Comparison of ENCODE assay signal across 8 cellular contexts in the genomic region with DNA sequence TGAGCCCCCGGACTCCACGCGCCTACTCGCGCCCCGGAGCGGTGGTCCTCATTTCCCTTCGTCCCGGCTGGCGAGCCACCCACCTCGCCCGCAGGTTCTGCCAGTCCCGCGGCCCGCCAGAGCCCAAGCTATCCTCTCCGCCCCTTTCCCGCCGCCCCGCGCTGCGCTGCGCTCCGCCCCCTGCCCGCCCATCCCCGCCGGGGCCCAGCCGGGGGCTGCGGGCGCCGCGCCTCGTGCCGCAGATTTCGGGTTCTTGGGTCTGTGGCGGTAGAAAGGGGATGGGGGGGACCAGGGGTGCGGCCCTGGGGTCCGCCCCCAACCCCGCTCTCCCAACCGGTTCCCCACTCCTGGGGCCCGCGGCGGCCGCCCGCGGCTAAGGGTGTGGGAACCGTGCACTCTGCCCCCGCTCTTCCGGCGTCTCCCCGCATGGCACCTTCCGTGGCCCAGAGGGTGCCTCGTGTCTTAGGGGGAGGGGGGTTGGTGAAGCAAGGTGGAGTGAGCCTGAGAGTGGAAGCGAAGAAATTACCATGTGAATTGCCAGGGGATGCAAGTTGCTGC.
A peak's percentile ranks its signal among the peaks of the same experiment; 100 is the strongest.
DNase-seq lines count a peak whose midpoint lies in the region; ATAC-seq, FAIRE-seq and TF ChIP-seq lines count a peak whose summit lies in the region.

No MANE protein-coding gene starts in this region.

- peak overlapping the region; percentile 6 to 12 for H3K4me3 ChIP-seq in body of pancreas

- TF ChIP-seq POLR2A in body of pancreas (IDR thresholded peaks at IDR 0.05) (no peak), GM12892 (IDR thresholded peaks at IDR 0.05; ENCODE audit: low read depth, low read length) (no peak)

- FAIRE-seq in GM12892 (lab: Jason Lieb, UNC): no peak

- H3K27me3 Mint-ChIP-seq in T-helper 1 cell treated with Interleukin-12 subunit alpha and Interleukin-12 subunit beta and Interleukin-4 antibody, amounts not matched to agents 30 μg/mL and 1 μg/mL, for 36 hours (ENCODE audit: low read depth): no peaks in the 10 kb centered on the region

- peak; percentile 49 for ATAC-seq in HG02885 (IDR thresholded peaks at IDR 0.05; ENCODE audit: poor library complexity, unreplicated experiment)
- peak; percentile 35 for ATAC-seq in body of pancreas
- ATAC-seq in HG03521 (IDR thresholded peaks at IDR 0.05; ENCODE audit: unreplicated experiment): no peak

- no peaks in the 10 kb centered on the region for H3K36me3 ChIP-seq in body of pancreas (replicated peaks in 1 of 2; ENCODE audit: insufficient read depth in 1 of 2, low read depth in 2 of 2)

- no peak overlapping the region for H3K27ac ChIP-seq in body of pancreas

- H3K4me3 Mint-ChIP-seq in T-helper 1 cell treated with Interleukin-12 subunit alpha and Interleukin-12 subunit beta and Interleukin-4 antibody, amounts not matched to agents 30 μg/mL and 1 μg/mL, for 36 hours: peak overlapping the region; percentile 84

- no peaks in the 10 kb centered on the region for H3K4me1 ChIP-seq in body of pancreas

- no peaks in the 10 kb centered on the region for H3K27me3 ChIP-seq in body of pancreas

- intact Hi-C loops in body of pancreas (cut with DNase I): no loop called here

- 1 to 50% methylated on average over 1 to 21 of the region's 53 CpGs for WGBS in body of pancreas, 2 donors

- no peak for TF ChIP-seq CTCF in body of pancreas (IDR thresholded peaks at IDR 0.05)

- H3K36me3 Mint-ChIP-seq in T-helper 1 cell treated with Interleukin-12 subunit alpha and Interleukin-12 subunit beta and Interleukin-4 antibody, amounts not matched to agents 30 μg/mL and 1 μg/mL, for 36 hours (ENCODE audit: low read depth): peaks cover 12% of the 10 kb centered on the region

- no peaks in the 10 kb centered on the region for H3K9me3 Mint-ChIP-seq in T-helper 1 cell treated with Interleukin-12 subunit alpha and Interleukin-12 subunit beta and Interleukin-4 antibody, amounts not matched to agents 30 μg/mL and 1 μg/mL, for 36 hours

- DNase-seq in A172 (ENCODE audit: low spot score): peak; percentile 44
- peak in 1 of 4 donors; percentile 34 for DNase-seq in body of pancreas
- DNase-seq in left kidney (ENCODE audit: low read depth, low spot score): peak; percentile 61
- DNase-seq in stimulated activated CD4-positive, alpha-beta T cell treated with anti-CD3 and anti-CD28 coated beads, Interleukin-2, amount 100 ng/mL, for 48 hours: peak; percentile 46 to 49
- no peak for DNase-seq in GM12892 (ENCODE audit: insufficient read length)

- peak overlapping the region; percentile 72 for H3K27ac Mint-ChIP-seq in T-helper 1 cell treated with Interleukin-12 subunit alpha and Interleukin-12 subunit beta and Interleukin-4 antibody, amounts not matched to agents 30 μg/mL and 1 μg/mL, for 36 hours

- peaks cover 26% of the 10 kb centered on the region for H3K4me1 Mint-ChIP-seq in T-helper 1 cell treated with Interleukin-12 subunit alpha and Interleukin-12 subunit beta and Interleukin-4 antibody, amounts not matched to agents 30 μg/mL and 1 μg/mL, for 36 hours (ENCODE audit: low read depth)

- H3K9me3 ChIP-seq in body of pancreas: no peaks in the 10 kb centered on the region
